In the genomic region with DNA sequence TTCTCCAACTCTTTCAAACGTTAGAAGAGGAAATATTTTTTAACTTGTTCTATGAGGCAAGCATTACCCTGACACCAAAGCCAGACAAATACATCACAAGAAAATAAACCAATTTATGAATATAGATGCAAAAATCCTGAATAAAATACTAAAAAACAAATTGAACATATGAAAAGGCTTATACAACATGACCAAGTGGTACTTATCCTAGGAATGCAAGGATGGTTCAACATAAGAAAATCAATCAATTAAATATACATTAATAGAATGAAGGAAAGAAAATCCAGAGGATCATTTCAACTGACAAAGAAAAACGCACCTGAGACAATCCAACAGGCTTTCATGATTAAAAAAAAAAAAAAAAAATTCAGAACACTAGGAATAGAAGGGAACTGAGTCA, we compare ENCODE assay signal across 33 cellular contexts. TPM values are rescaled to one million over a fixed set of nuclear protein-coding genes. Genes with fewer than 3 reads are reported as not detected.
DNase-seq lines count a peak whose midpoint lies in the region; ATAC-seq, FAIRE-seq and TF ChIP-seq lines count a peak whose summit lies in the region.
"Had no signal": no experiment of that assay in that cellular context is flagged by ENCODE, and none has a peak within 500 bp of the region (broad histone marks: within the 10 kb centered on the region; RNA-seq: fewer than 3 reads in every experiment).

No MANE protein-coding gene starts in this region.

- H3K4me3 ChIP-seq in K562 (no peak overlapping the region), smooth muscle cell (no peak overlapping the region)
- H3K4me3 ChIP-seq in effector memory CD4-positive, alpha-beta T cell (ENCODE audit: insufficient read depth, low read depth, low read length, poor library complexity, severe bottlenecking) = no peak overlapping the region
- H3K4me3 ChIP-seq: A549; BLaER1; BLaER1 treated with 17β-estradiol and CSF1 and Interleukin-3, amounts not matched to agents 10 nM and 100 nM had no signal

- H2AFZ ChIP-seq in K562 (ENCODE audit: low read depth, low read length) = no peak overlapping the region
- no peak overlapping the region for H2AFZ ChIP-seq in smooth muscle cell (ENCODE audit: low read depth)

- ATAC-seq in K562 = no peak
- ATAC-seq: A549; CD8-positive, alpha-beta T cell had no signal

- H3K9me3 Mint-ChIP-seq in endothelial cell (ENCODE audit: unreplicated experiment) = no peaks in the 10 kb centered on the region

- no peaks in the 10 kb centered on the region for H3F3A ChIP-seq in smooth muscle cell (ENCODE audit: low read depth)

- TF ChIP-seq POLR2A in K562 (conservative IDR thresholded peaks at IDR 0.05) = no peak

- in situ Hi-C loops in K562 (cut with MboI) = no loop called here

- CTCF ChIA-PET in K562 (lab: Yijun Ruan, JAX; ENCODE audit: low intra/inter-chr PET ratio) = no interaction called here

- peak overlapping the region; percentile 28 for H3K4me3 Mint-ChIP-seq in endothelial cell (ENCODE audit: unreplicated experiment)
- H3K4me3 Mint-ChIP-seq: B cell; CD14-positive monocyte; CD4-positive, alpha-beta memory T cell; CD4-positive, alpha-beta T cell; CD4-positive, CD25-positive, alpha-beta regulatory T cell; CD8-positive, alpha-beta memory T cell; CD8-positive, alpha-beta T cell had no signal

- no peak for TF ChIP-seq EP300 in K562 (IDR thresholded peaks at IDR 0.05; ENCODE audit: low read length)

- H3K9me1 ChIP-seq in K562 (ENCODE audit: control insufficient read depth, insufficient read depth, low read length) = no peaks in the 10 kb centered on the region

- peaks cover 6% of the 10 kb centered on the region for H3K27me3 Mint-ChIP-seq in endothelial cell (ENCODE audit: unreplicated experiment)
- H3K27me3 Mint-ChIP-seq: B cell; CD4-positive, alpha-beta memory T cell; CD4-positive, alpha-beta T cell; CD4-positive, CD25-positive, alpha-beta regulatory T cell; CD8-positive, alpha-beta memory T cell had no signal

- no peak overlapping the region for H3K27ac ChIP-seq in K562 (ENCODE audit: extremely low read depth, low read depth, low read length)
- H3K27ac ChIP-seq in smooth muscle cell (ENCODE audit: low read depth) = no peak overlapping the region
- no peak overlapping the region for H3K27ac ChIP-seq in effector memory CD4-positive, alpha-beta T cell (ENCODE audit: insufficient read depth, low read length, poor library complexity, severe bottlenecking)
- H3K27ac ChIP-seq: 22Rv1; A549; BLaER1; BLaER1 treated with 17β-estradiol and CSF1 and Interleukin-3, amounts not matched to agents 10 nM and 100 nM; C4-2B had no signal

- H3K4me1 Mint-ChIP-seq in endothelial cell (ENCODE audit: unreplicated experiment) = no peaks in the 10 kb centered on the region
- H3K4me1 Mint-ChIP-seq: B cell, CD14-positive monocyte had no signal

- no peak overlapping the region for H3K27ac Mint-ChIP-seq in endothelial cell (ENCODE audit: unreplicated experiment)
- H3K27ac Mint-ChIP-seq: B cell; CD4-positive, alpha-beta memory T cell; CD4-positive, alpha-beta T cell; CD4-positive, CD25-positive, alpha-beta regulatory T cell; CD8-positive, alpha-beta T cell had no signal

- H3K36me3 Mint-ChIP-seq in endothelial cell (ENCODE audit: low read depth, unreplicated experiment) = peaks cover 82% of the 10 kb centered on the region

- H3K27me3 ChIP-seq in K562 (ENCODE audit: control insufficient read depth in 2 of 2, insufficient read depth in 2 of 2, low read length in 2 of 2) (no peaks in the 10 kb centered on the region), smooth muscle cell (ENCODE audit: low read depth) (no peaks in the 10 kb centered on the region)
- H3K27me3 ChIP-seq in effector memory CD4-positive, alpha-beta T cell (replicated peaks; ENCODE audit: control insufficient read depth, insufficient read depth, low read length, poor library complexity, severe bottlenecking) = no peaks in the 10 kb centered on the region
- H3K27me3 ChIP-seq: BE2C; BLaER1; BLaER1 treated with 17β-estradiol and CSF1 and Interleukin-3, amounts not matched to agents 10 nM and 100 nM had no signal

- H4K20me1 ChIP-seq in K562 (replicated peaks; ENCODE audit: control insufficient read depth, insufficient read depth, low read length) = no peaks in the 10 kb centered on the region
- peaks cover under 1% of the 10 kb centered on the region for H4K20me1 ChIP-seq in smooth muscle cell (ENCODE audit: low read depth)

- H3K4me2 ChIP-seq in K562 (ENCODE audit: insufficient read depth, low read length) (no peak overlapping the region), smooth muscle cell (no peak overlapping the region)
- H3K4me2 ChIP-seq: A549; BLaER1; BLaER1 treated with 17β-estradiol and CSF1 and Interleukin-3, amounts not matched to agents 10 nM and 100 nM had no signal

- TF ChIP-seq CTCF in K562 (IDR thresholded peaks at IDR 0.05 in 2 of 3, conservative IDR thresholded peaks at IDR 0.05 in 1 of 3; ENCODE audit: insufficient read depth in 2 of 3, low read depth in 1 of 3, low read length in 3 of 3) (no peak), endothelial cell (IDR thresholded peaks at IDR 0.05; ENCODE audit: unreplicated experiment) (no peak), smooth muscle cell (IDR thresholded peaks at IDR 0.05; ENCODE audit: borderline replicate concordance, insufficient read depth, poor library complexity, severe bottlenecking) (no peak)

- DNase-seq in K562 (ENCODE audit: extremely low read depth in 1 of 4, low spot score in 3 of 4) (no peak), endothelial cell (ENCODE audit: low spot score) (no peak), smooth muscle cell (lab: John Stamatoyannopoulos, UW; ENCODE audit: unreplicated experiment) (no peak)
- no peak for DNase-seq in effector memory CD4-positive, alpha-beta T cell
- DNase-seq: 8988T; ACHN; AML-193; BE2C; C1 segment of cervical spinal cord; Caco-2; Calu3; CD4-positive, alpha-beta memory T cell; CD4-positive, alpha-beta T cell; CD4-positive, CD25-positive, alpha-beta regulatory T cell; CD8-positive, alpha-beta memory T cell; CD8-positive, alpha-beta T cell; COR-L47; DMS 273 treated with DMSO at 0.1 percent for 48 hours; DMS153; DMS53; DMS79; DMS79 treated with DMSO at 0.1 percent for 48 hours; DND-41; EL had no signal

- TF ChIP-seq RAD21 in K562 (CRISPR knock-in tag; conservative IDR thresholded peaks at IDR 0.05 in 1 of 2, IDR thresholded peaks at IDR 0.05 in 1 of 2) = no peak

- POLR2A ChIA-PET in K562 (lab: Yijun Ruan, JAX) = interaction anchor here (0.8 kb wide), 1 partner anchor 17 kb away, joined by 3 read pairs; a partner anchor contains a TSS

- H3K4me1 ChIP-seq in K562 (replicated peaks in 1 of 2; ENCODE audit: control insufficient read depth in 2 of 2, insufficient read depth in 2 of 2, low read length in 2 of 2) (no peaks in the 10 kb centered on the region), smooth muscle cell (ENCODE audit: low read depth) (no peaks in the 10 kb centered on the region)
- H3K4me1 ChIP-seq in effector memory CD4-positive, alpha-beta T cell (ENCODE audit: control insufficient read depth, insufficient read depth, low read length, poor library complexity, severe bottlenecking) = no peaks in the 10 kb centered on the region
- H3K4me1 ChIP-seq: A549, BE2C, BLaER1, Caco-2 had no signal

- H3K36me3 ChIP-seq in K562 (ENCODE audit: control insufficient read depth, insufficient read depth, low read length) = peaks cover 96% of the 10 kb centered on the region
- peaks cover 70% of the 10 kb centered on the region for H3K36me3 ChIP-seq in smooth muscle cell (ENCODE audit: low read depth)
- H3K36me3 ChIP-seq in effector memory CD4-positive, alpha-beta T cell (ENCODE audit: control insufficient read depth, insufficient read depth, low read length) = peaks cover 100% of the 10 kb centered on the region

- no peaks in the 10 kb centered on the region for H3K79me2 ChIP-seq in K562 (ENCODE audit: control insufficient read depth, insufficient read depth, low read length)
- H3K79me2 ChIP-seq in smooth muscle cell (ENCODE audit: low read depth) = peaks cover 4% of the 10 kb centered on the region

- 86% methylated on average over 2 of the region's 2 CpGs for WGBS in K562 (ENCODE audit: insufficient coverage, low coverage, missing lambda C conversion rate)
- WGBS in smooth muscle cell (ENCODE audit: low lambda C conversion rate) = 94% methylated on average over 2 of the region's 2 CpGs

- intact Hi-C loops in K562 (cut with micrococcal nuclease) = no loop called here

- no peak for FAIRE-seq in K562 (lab: Jason Lieb, UNC)
- FAIRE-seq: A204.1, A549, D721Med had no signal

- BruUV-seq in K562 (replicated peaks; lab: Mats Ljungman, UMichigan) = no TSS peak

- H3K9me3 ChIP-seq in K562 (replicated peaks; ENCODE audit: control insufficient read depth, insufficient read depth, low read depth, low read length) (peaks cover 16% of the 10 kb centered on the region), smooth muscle cell (replicated peaks; ENCODE audit: low read depth) (peaks cover 20% of the 10 kb centered on the region)
- peaks cover 4% of the 10 kb centered on the region for H3K9me3 ChIP-seq in effector memory CD4-positive, alpha-beta T cell (ENCODE audit: control insufficient read depth, low read length)
- H3K9me3 ChIP-seq: BE2C had no signal

- H3K9ac ChIP-seq in K562 (ENCODE audit: insufficient read depth in 1 of 2, low read depth in 2 of 2, low read length in 2 of 2) = no peak overlapping the region
- H3K9ac ChIP-seq in smooth muscle cell (ENCODE audit: low read depth) = no peak overlapping the region
- H3K9ac ChIP-seq: BLaER1; BLaER1 treated with 17β-estradiol and CSF1 and Interleukin-3, amounts not matched to agents 10 nM and 100 nM had no signal

RNA-seq across cellular contexts. Expression of a gene that starts 17.1 kb away (rescaled TPM):
- total RNA-seq in K562 (2011; cell fraction: chromatin; rRNA removed; ENCODE audit: low replicate concordance) = 61.0 and 92.1 TPM in 2 replicates
- total RNA-seq in K562 (2011; cell fraction: nucleolus; rRNA removed) = 32.5 and 33.7 TPM in 2 replicates
- total RNA-seq in K562 (2011; cell fraction: nucleoplasm; rRNA removed) = 45.0 and 59.2 TPM in 2 replicates
- total RNA-seq in K562 (2014; rRNA removed) (51.8 and 54.1 TPM in 2 replicates), K562 (2014; rRNA removed; fragmentation: Illumina TruSeq; extraction: Trizol) (41.2 and 49.8 TPM in 2 replicates), K562 (2015; rRNA removed; fragmentation: Illumina TruSeq; extraction: Trizol) (41.3 and 44.2 TPM in 2 replicates), K562 (2021) (44.5 and 54.0 TPM in 2 replicates), endothelial cell (ENCODE audit: unreplicated experiment) (35.6 TPM), smooth muscle cell (20.9 and 31.1 TPM in 2 replicates)
- polyA plus RNA-seq in K562 (2011; rRNA removed) (25.1 and 25.5 TPM in 2 replicates), K562 (2014; fragmentation: Illumina TruSeq; extraction: Trizol) (54.4 and 54.7 TPM in 2 replicates), K562 (2014; fragmentation: Nextera tagmentation; extraction: Ambion mirVana) (1 to 10 TPM; 3.8 to 4.1 TPM), K562 (2014; rRNA removed) (33.8 and 42.4 TPM in 2 replicates), smooth muscle cell (23.8 and 28.1 TPM in 2 replicates)
- 11.7 and 15.8 TPM in 2 replicates for polyA plus RNA-seq in K562 (2011; cell fraction: cytosol; rRNA removed)
- polyA plus RNA-seq in K562 (2011; cell fraction: nucleus; rRNA removed) = 76.2 and 81.9 TPM in 2 replicates
- 41.7 and 44.5 TPM in 2 replicates for polyA plus RNA-seq in K562 (2012)
- 30.9 and 32.3 TPM in 2 replicates for polyA minus RNA-seq in K562 (2011; rRNA and poly(A)+ RNA removed)
- 24.0 and 24.8 TPM in 2 replicates for polyA minus RNA-seq in K562 (2011; cell fraction: cytosol; rRNA and poly(A)+ RNA removed)
- polyA minus RNA-seq in K562 (2011; cell fraction: nucleus; rRNA and poly(A)+ RNA removed) = 34.9 and 53.4 TPM in 2 replicates

RNA-seq across cellular contexts. Expression of a gene that starts 17.3 kb away (rescaled TPM):
- 11.3 and 17.2 TPM in 2 replicates for total RNA-seq in K562 (2011; cell fraction: chromatin; rRNA removed; ENCODE audit: low replicate concordance)
- total RNA-seq in K562 (2011; cell fraction: nucleolus; rRNA removed) = 7.4 and 9.3 TPM in 2 replicates
- 14.2 and 25.6 TPM in 2 replicates for total RNA-seq in K562 (2011; cell fraction: nucleoplasm; rRNA removed)
- 32.6 and 33.8 TPM in 2 replicates for total RNA-seq in K562 (2014; rRNA removed)
- total RNA-seq in K562 (2014; rRNA removed; fragmentation: Illumina TruSeq; extraction: Trizol) = 64.7 and 73.9 TPM in 2 replicates
- total RNA-seq in K562 (2015; rRNA removed; fragmentation: Illumina TruSeq; extraction: Trizol) = 54.4 and 61.2 TPM in 2 replicates
- 38.5 and 46.4 TPM in 2 replicates for total RNA-seq in K562 (2021)
- 34.0 and 48.7 TPM in 2 replicates for polyA plus RNA-seq in K562 (2011; rRNA removed)
- 3.6 and 12.9 TPM in 2 replicates for polyA plus RNA-seq in K562 (2011; cell fraction: cytosol; rRNA removed)
- polyA plus RNA-seq in K562 (2011; cell fraction: nucleus; rRNA removed) = 3.1 and 6.0 TPM in 2 replicates
- 31.9 and 61.8 TPM in 2 replicates for polyA plus RNA-seq in K562 (2012)
- 48.6 and 55.2 TPM in 2 replicates for polyA plus RNA-seq in K562 (2014; fragmentation: Illumina TruSeq; extraction: Trizol)
- polyA plus RNA-seq in K562 (2014; fragmentation: Nextera tagmentation; extraction: Ambion mirVana) = 100 to 1,000 TPM; 180 to 203 TPM
- polyA plus RNA-seq in K562 (2014; rRNA removed) = 61.6 and 75.1 TPM in 2 replicates
- 14.8 and 16.0 TPM in 2 replicates for polyA minus RNA-seq in K562 (2011; rRNA and poly(A)+ RNA removed)
- polyA minus RNA-seq in K562 (2011; cell fraction: cytosol; rRNA and poly(A)+ RNA removed) = 4.3 and 6.0 TPM in 2 replicates
- 5.5 and 7.6 TPM in 2 replicates for polyA minus RNA-seq in K562 (2011; cell fraction: nucleus; rRNA and poly(A)+ RNA removed)
- 14.7 TPM for total RNA-seq in endothelial cell (ENCODE audit: unreplicated experiment)
- total RNA-seq in smooth muscle cell = 18.3 and 22.6 TPM in 2 replicates
- 31.0 and 31.9 TPM in 2 replicates for polyA plus RNA-seq in smooth muscle cell

RNA-seq across cellular contexts. Expression of a gene that starts 36.4 kb away (rescaled TPM):
- total RNA-seq in K562 (2011; cell fraction: chromatin; rRNA removed; ENCODE audit: low replicate concordance) = 45.4 and 56.1 TPM in 2 replicates
- total RNA-seq in K562 (2011; cell fraction: nucleolus; rRNA removed) = 65.7 and 72.4 TPM in 2 replicates
- total RNA-seq in K562 (2011; cell fraction: nucleoplasm; rRNA removed) = 57.3 and 58.4 TPM in 2 replicates
- 35.0 and 49.2 TPM in 2 replicates for total RNA-seq in K562 (2014; rRNA removed)
- total RNA-seq in K562 (2014; rRNA removed; fragmentation: Illumina TruSeq; extraction: Trizol) = 32.9 and 35.7 TPM in 2 replicates
- 41.1 and 42.9 TPM in 2 replicates for total RNA-seq in K562 (2015; rRNA removed; fragmentation: Illumina TruSeq; extraction: Trizol)
- total RNA-seq in K562 (2021) = 38.9 and 39.7 TPM in 2 replicates
- 41.9 and 50.8 TPM in 2 replicates for polyA plus RNA-seq in K562 (2011; rRNA removed)
- polyA plus RNA-seq in K562 (2011; cell fraction: cytosol; rRNA removed) = 46.0 and 54.1 TPM in 2 replicates
- 73.1 and 80.6 TPM in 2 replicates for polyA plus RNA-seq in K562 (2011; cell fraction: nucleus; rRNA removed)
- polyA plus RNA-seq in K562 (2012) = 32.9 and 33.9 TPM in 2 replicates
- polyA plus RNA-seq in K562 (2014; fragmentation: Illumina TruSeq; extraction: Trizol) = 41.5 and 46.1 TPM in 2 replicates
- 10 to 100 TPM; 16.7 to 29.4 TPM for polyA plus RNA-seq in K562 (2014; fragmentation: Nextera tagmentation; extraction: Ambion mirVana)
- polyA plus RNA-seq in K562 (2014; rRNA removed) = 32.7 and 37.5 TPM in 2 replicates
- 32.4 and 38.1 TPM in 2 replicates for polyA minus RNA-seq in K562 (2011; rRNA and poly(A)+ RNA removed)
- polyA minus RNA-seq in K562 (2011; cell fraction: cytosol; rRNA and poly(A)+ RNA removed) = 21.2 TPM in 2 replicates
- polyA minus RNA-seq in K562 (2011; cell fraction: nucleus; rRNA and poly(A)+ RNA removed) = 17.1 and 22.2 TPM in 2 replicates
- total RNA-seq in endothelial cell (ENCODE audit: unreplicated experiment) = 31.9 TPM
- total RNA-seq in smooth muscle cell = 76.8 and 81.1 TPM in 2 replicates
- 59.0 and 60.1 TPM in 2 replicates for polyA plus RNA-seq in smooth muscle cell

RNA-seq across cellular contexts. Expression of a gene that starts 36.6 kb away (rescaled TPM):
- total RNA-seq in K562 (2011; cell fraction: chromatin; rRNA removed; ENCODE audit: low replicate concordance) = 8.4 and 13.9 TPM in 2 replicates
- total RNA-seq in K562 (2011; cell fraction: nucleolus; rRNA removed) = 7.5 and 9.3 TPM in 2 replicates
- 11.0 and 15.7 TPM in 2 replicates for total RNA-seq in K562 (2011; cell fraction: nucleoplasm; rRNA removed)
- total RNA-seq in K562 (2014; rRNA removed) = 70.9 and 77.2 TPM in 2 replicates
- total RNA-seq in K562 (2014; rRNA removed; fragmentation: Illumina TruSeq; extraction: Trizol) = 70.9 and 79.2 TPM in 2 replicates
- total RNA-seq in K562 (2015; rRNA removed; fragmentation: Illumina TruSeq; extraction: Trizol) = 56.5 and 61.2 TPM in 2 replicates
- 53.5 and 55.4 TPM in 2 replicates for total RNA-seq in K562 (2021)
- 46.2 and 68.4 TPM in 2 replicates for polyA plus RNA-seq in K562 (2011; rRNA removed)
- polyA plus RNA-seq in K562 (2011; cell fraction: cytosol; rRNA removed) = 27.7 and 40.4 TPM in 2 replicates
- 15.4 and 19.6 TPM in 2 replicates for polyA plus RNA-seq in K562 (2011; cell fraction: nucleus; rRNA removed)
- 32.4 and 47.1 TPM in 2 replicates for polyA plus RNA-seq in K562 (2012)
- 89.0 and 105 TPM in 2 replicates for polyA plus RNA-seq in K562 (2014; fragmentation: Illumina TruSeq; extraction: Trizol)
- 100 to 1,000 TPM; 152 to 225 TPM for polyA plus RNA-seq in K562 (2014; fragmentation: Nextera tagmentation; extraction: Ambion mirVana)
- 81.3 and 81.7 TPM in 2 replicates for polyA plus RNA-seq in K562 (2014; rRNA removed)
- 48.2 and 54.4 TPM in 2 replicates for polyA minus RNA-seq in K562 (2011; rRNA and poly(A)+ RNA removed)
- 19.5 and 24.8 TPM in 2 replicates for polyA minus RNA-seq in K562 (2011; cell fraction: cytosol; rRNA and poly(A)+ RNA removed)
- polyA minus RNA-seq in K562 (2011; cell fraction: nucleus; rRNA and poly(A)+ RNA removed) = 6.1 and 12.2 TPM in 2 replicates
- total RNA-seq in endothelial cell (ENCODE audit: unreplicated experiment) = 11.1 TPM
- total RNA-seq in smooth muscle cell = 8.7 and 11.2 TPM in 2 replicates
- polyA plus RNA-seq in smooth muscle cell = 9.5 and 12.0 TPM in 2 replicates
